In genomic region chr18:26710460-26711096, GRCh38 we compare ENCODE assay signal across 10 cellular contexts.
DNase-seq lines count a peak whose midpoint lies in the region; ATAC-seq and TF ChIP-seq lines count a peak whose summit lies in the region.
"Had no signal": no experiment of that assay in that cellular context is flagged by ENCODE, and none has a peak within 500 bp of the region (broad histone marks: within the 10 kb centered on the region; RNA-seq: fewer than 3 reads in every experiment).

No MANE protein-coding gene starts in this region.

- H3K9ac ChIP-seq in DND-41 (ENCODE audit: low read depth, low read length): peak overlapping the region; percentile 62

- intact Hi-C loops in prostate gland (cut with DNase I): no loop called here

- DNase-seq in DND-41: peak; percentile 92
- DNase-seq in OCI-M1 (lab: John Stamatoyannopoulos, UW): peak; percentile 98
- no peak for DNase-seq in prostate gland (ENCODE audit: low spot score)
- DNase-seq in Peyer's patch: no peak
- no peak for DNase-seq in HuH-7 (ENCODE audit: low spot score)
- DNase-seq in NCI-H1092 (lab: John Stamatoyannopoulos, UW): no peak
- DNase-seq: DMS79 had no signal

- peak overlapping the region; percentile 59 for H3K4me2 ChIP-seq in DND-41 (ENCODE audit: insufficient read depth, low read length)

- H3K36me3 ChIP-seq in DND-41 (ENCODE audit: insufficient read depth, low read length): no peaks in the 10 kb centered on the region
- no peaks in the 10 kb centered on the region for H3K36me3 ChIP-seq in prostate gland
- H3K36me3 ChIP-seq in Peyer's patch: no peaks in the 10 kb centered on the region

- TF ChIP-seq CTCF in DND-41 (IDR thresholded peaks at IDR 0.05; ENCODE audit: borderline replicate concordance, extremely low read depth, low read length, poor library complexity, severe bottlenecking) (no peak), prostate gland (IDR thresholded peaks at IDR 0.05) (no peak), Peyer's patch (IDR thresholded peaks at IDR 0.05) (no peak)

- H3K4me1 ChIP-seq in DND-41 (ENCODE audit: insufficient read depth, low read length) (peaks cover 73% of the 10 kb centered on the region), prostate gland (replicated peaks) (no peaks in the 10 kb centered on the region), Peyer's patch (no peaks in the 10 kb centered on the region)

- TF ChIP-seq POLR2A in prostate gland (IDR thresholded peaks at IDR 0.05) (no peak), Peyer's patch (IDR thresholded peaks at IDR 0.05) (no peak)

- no peaks in the 10 kb centered on the region for H3K79me2 ChIP-seq in DND-41 (ENCODE audit: insufficient read depth, low read length)

- peak; percentile 85 for ATAC-seq in DND-41 (ENCODE audit: insufficient read depth, low read depth)
- peak; percentile 64 for ATAC-seq in GM19324 (IDR thresholded peaks at IDR 0.05; ENCODE audit: low FRiP score, unreplicated experiment)
- ATAC-seq in HG03095 (IDR thresholded peaks at IDR 0.05; ENCODE audit: unreplicated experiment): peak; percentile 88
- ATAC-seq: Panc1 had no signal

- 66% methylated on average over 4 of the region's 4 CpGs for WGBS in prostate gland

- H3K9me3 ChIP-seq in DND-41 (ENCODE audit: insufficient read depth, low read length, severe bottlenecking) (no peaks in the 10 kb centered on the region), prostate gland (no peaks in the 10 kb centered on the region), Peyer's patch (no peaks in the 10 kb centered on the region)

- H2AFZ ChIP-seq in DND-41 (ENCODE audit: low read depth, low read length): peak overlapping the region; percentile 56

- H3K27me3 ChIP-seq in DND-41 (ENCODE audit: insufficient read depth, low read length, poor library complexity) (no peaks in the 10 kb centered on the region), prostate gland (replicated peaks; ENCODE audit: insufficient read depth) (no peaks in the 10 kb centered on the region), Peyer's patch (no peaks in the 10 kb centered on the region)

- H3K27ac ChIP-seq in DND-41 (ENCODE audit: low read length) (peak overlapping the region; percentile 93), prostate gland (no peak overlapping the region), Peyer's patch (no peak overlapping the region)

- H4K20me1 ChIP-seq in DND-41 (ENCODE audit: insufficient read depth, low read length): no peaks in the 10 kb centered on the region

- H3K4me3 ChIP-seq in DND-41 (ENCODE audit: low read depth in 1 of 2, low read length in 2 of 2) (peak overlapping the region in 1 of 2 experiments; percentile 10; a peak in 1 of 4 replicates), prostate gland (no peak overlapping the region), Peyer's patch (no peak overlapping the region)

Comparison
In these comparisons a context has a peak if more than half of its experiments do, and no peak if none do; other contexts are left out.
1. DNase-seq: peak in DND-41 (single experiment) and OCI-M1 (single experiment); none in prostate gland (single experiment), Peyer's patch (0 of 3), HuH-7 (single experiment) and NCI-H1092 (single experiment).
2. Peak in every context shown above with its lines, with median percentiles within 50 percentile points of each other: ATAC-seq.